ENCODE assay signal across 8 cellular contexts in genomic region chr10:101818119-101818957, GRCh38. TPM values are rescaled to one million over a fixed set of nuclear protein-coding genes. Genes with fewer than 3 reads are reported as not detected.
DNase-seq lines count a peak whose midpoint lies in the region; ATAC-seq and TF ChIP-seq lines count a peak whose summit lies in the region.

OGA (minus strand) TSS chr10:101818444; CDS start chr10:101818022, 422 bp downstream.

- H3K36me3 ChIP-seq in ACC112 (ENCODE audit: insufficient read depth, low read length), result peaks cover 5% of the 10 kb centered on the region; the same call in 1 of the 2 replicates
- H3K36me3 ChIP-seq in breast epithelium, result no peaks in the 10 kb centered on the region
- no peaks in the 10 kb centered on the region for H3K36me3 ChIP-seq in iPS-18a (ENCODE audit: control insufficient read depth, low read depth, low read length)
- H3K36me3 ChIP-seq in skeletal muscle satellite cell (ENCODE audit: insufficient read depth, low read length), result no peaks in the 10 kb centered on the region

- H3K4me2 ChIP-seq in skeletal muscle satellite cell (ENCODE audit: low read length), result peak within 1 kb of the TSS; percentile 82

- H3K27me3 ChIP-seq in ACC112 (ENCODE audit: insufficient read depth, low read length) (no peaks in the 10 kb centered on the region), breast epithelium (no peaks in the 10 kb centered on the region), iPS-18a (ENCODE audit: control insufficient read depth, insufficient read depth, low read length) (no peaks in the 10 kb centered on the region), skeletal muscle satellite cell (ENCODE audit: control insufficient read depth, insufficient read depth, low read length) (no peaks in the 10 kb centered on the region)

- peaks cover 13% of the 10 kb centered on the region for H3K4me1 ChIP-seq in ACC112 (ENCODE audit: control insufficient read depth, insufficient read depth, low read length, unreplicated experiment)
- H3K4me1 ChIP-seq in breast epithelium, result peaks cover 0 to 7% of the 10 kb centered on the region in 2 donors
- H3K4me1 ChIP-seq in iPS-18a (ENCODE audit: control insufficient read depth, low read depth, low read length), result peaks cover 8% of the 10 kb centered on the region
- peaks cover 24% of the 10 kb centered on the region for H3K4me1 ChIP-seq in skeletal muscle satellite cell (ENCODE audit: control insufficient read depth, insufficient read depth, low read length)

- H3K79me2 ChIP-seq in ACC112 (ENCODE audit: control insufficient read depth, insufficient read depth, low read length, unreplicated experiment), result peaks cover 59% of the 10 kb centered on the region

- peak; percentile 99 for TF ChIP-seq POLR2A in breast epithelium (IDR thresholded peaks at IDR 0.05)

- ATAC-seq in GM18870 (IDR thresholded peaks at IDR 0.05; ENCODE audit: unreplicated experiment) (peak; percentile 87), HG03135 (IDR thresholded peaks at IDR 0.05; ENCODE audit: unreplicated experiment) (peak; percentile 85)

- peak within 1 kb of the TSS; percentile 82 for H2AFZ ChIP-seq in ACC112 (ENCODE audit: low read length, unreplicated experiment)

- no peak for TF ChIP-seq CTCF in VCaP (conservative IDR thresholded peaks at IDR 0.05)
- TF ChIP-seq CTCF in breast epithelium (IDR thresholded peaks at IDR 0.05), result peak in 1 of 3 donors; percentile 12

- DNase-seq in NCI-H2196 treated with DMSO at 0.1 percent for 48 hours (lab: John Stamatoyannopoulos, UW; ENCODE audit: unreplicated experiment), result peak; percentile 90
- DNase-seq in breast epithelium (ENCODE audit: low spot score in 2 of 2), result peak; percentile 96 to 98

- H3K4me3 ChIP-seq in ACC112 (ENCODE audit: low read depth, low read length) (peak within 1 kb of the TSS; percentile 99), breast epithelium (peak within 1 kb of the TSS; percentile 92 to 99 (median 96)), iPS-18a (ENCODE audit: low read length) (peak within 1 kb of the TSS; percentile 82), skeletal muscle satellite cell (ENCODE audit: low read length) (peak within 1 kb of the TSS; percentile 97)

- H3K9ac ChIP-seq in iPS-18a (ENCODE audit: low read length), result peak within 1 kb of the TSS; percentile 92
- H3K9ac ChIP-seq in skeletal muscle satellite cell (ENCODE audit: low read depth, low read length), result peak within 1 kb of the TSS; percentile 97

- intact Hi-C loops in breast epithelium (cut with DNase I; ENCODE audit: low total_unique reads), result no loop called here

- peak within 1 kb of the TSS; percentile 63 for H3K27ac ChIP-seq in ACC112 (ENCODE audit: low read depth, low read length)
- peak within 1 kb of the TSS; percentile 94 for H3K27ac ChIP-seq in VCaP
- H3K27ac ChIP-seq in breast epithelium, result peak within 1 kb of the TSS; percentile 94 to 95
- peak within 1 kb of the TSS; percentile 89 for H3K27ac ChIP-seq in iPS-18a (ENCODE audit: low read length)

- H3K9me3 ChIP-seq in breast epithelium, result no peaks in the 10 kb centered on the region
- H3K9me3 ChIP-seq in iPS-18a (ENCODE audit: control insufficient read depth, low read depth, low read length), result no peaks in the 10 kb centered on the region
- no peaks in the 10 kb centered on the region for H3K9me3 ChIP-seq in skeletal muscle satellite cell (replicated peaks; ENCODE audit: low read length)

RNA-seq across cellular contexts. Expression of gene OGA, which starts in this region (rescaled TPM):
- total RNA-seq in breast epithelium, result 100 to 1,000 TPM; 169 to 200 (median 181) TPM
- 79.7 and 86.2 TPM in 2 replicates for total RNA-seq in skeletal muscle satellite cell (2012; rRNA removed)

Comparison
In these comparisons a context has a peak if more than half of its experiments do, and no peak if none do; other contexts are left out.
1. Peak in every context shown above with its lines: DNase-seq, ATAC-seq, H3K4me3 ChIP-seq and H3K27ac ChIP-seq.